8 cellular contexts compared by ENCODE assay signal in the genomic region with DNA sequence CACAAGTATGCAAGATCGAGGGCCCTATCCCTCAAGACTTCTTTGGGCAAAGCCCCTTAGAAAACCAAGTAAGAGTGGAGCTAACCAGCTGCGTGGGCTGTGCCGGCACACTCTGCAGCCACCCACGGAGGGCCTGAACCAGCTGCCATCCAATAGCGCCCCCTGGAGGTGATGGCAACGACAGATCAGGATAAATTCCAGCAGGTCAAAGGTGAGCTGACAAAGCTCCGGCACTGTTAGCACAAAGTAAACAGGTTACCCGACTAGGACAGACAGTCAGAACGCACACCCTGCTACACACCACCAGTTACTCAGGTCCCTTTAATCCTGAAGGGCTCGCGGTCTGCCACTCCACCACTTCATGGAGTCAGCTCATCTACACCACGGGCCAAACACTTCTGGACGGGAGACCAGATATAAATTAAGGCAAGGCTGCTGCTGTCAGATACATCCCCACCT. TPM values are rescaled to one million over a fixed set of nuclear protein-coding genes. Genes with fewer than 3 reads are reported as not detected.
DNase-seq lines count a peak whose midpoint lies in the region; ATAC-seq and TF ChIP-seq lines count a peak whose summit lies in the region.

No MANE protein-coding gene starts in this region.

- intact Hi-C loops in sciatic nerve (cut with DNase I) = no loop called here

- TF ChIP-seq CTCF in cardiac muscle cell (IDR thresholded peaks at IDR 0.05; ENCODE audit: low read depth, low read length) = peak; percentile 81

- peaks cover 19% of the 10 kb centered on the region for H3K36me3 ChIP-seq in cardiac muscle cell

- ATAC-seq in sciatic nerve (peak; percentile 29), HG02884 (IDR thresholded peaks at IDR 0.05; ENCODE audit: unreplicated experiment) (no peak), GM21576 (IDR thresholded peaks at IDR 0.05; ENCODE audit: unreplicated experiment) (no peak)

- H3K9me3 ChIP-seq in cardiac muscle cell (ENCODE audit: low read depth) = no peaks in the 10 kb centered on the region

- DNase-seq in Ammon's horn (ENCODE audit: low spot score) (peak; percentile 46), H4 (ENCODE audit: low spot score) (peak; percentile 39), SHP77 (lab: John Stamatoyannopoulos, UW) (peak; percentile 23 to 39), cardiac muscle cell (ENCODE audit: low read depth in 1 of 2, low spot score in 1 of 2) (peak; percentile 77 to 81), sciatic nerve (ENCODE audit: low spot score) (peak; percentile 74)
- DNase-seq in activated naive CD4-positive, alpha-beta T cell (lab: John Stamatoyannopoulos, UW) = peak; percentile 13 to 54 (median 36)

- no peak overlapping the region for H3K4me3 ChIP-seq in cardiac muscle cell

- no peak overlapping the region for H3K27ac ChIP-seq in cardiac muscle cell

- no peaks in the 10 kb centered on the region for H3K27me3 ChIP-seq in cardiac muscle cell

- peaks cover 8% of the 10 kb centered on the region for H3K4me1 ChIP-seq in cardiac muscle cell (ENCODE audit: low read depth)

RNA-seq across cellular contexts. Expression of gene ZBTB39, which starts 4.9 kb away (rescaled TPM):
- 3.4 and 3.8 TPM in 2 replicates for total RNA-seq in H4 (2014; rRNA removed; shearing (Covaris generic))
- total RNA-seq in cardiac muscle cell = 14.4 and 17.9 TPM in 2 replicates
- polyA plus RNA-seq in cardiac muscle cell = 8.8 and 9.9 TPM in 2 replicates
- total RNA-seq in sciatic nerve = 6.2 TPM

RNA-seq across cellular contexts. Expression of gene TAC3, which starts 14.9 kb away (rescaled TPM):
- not detected in 2 replicates for total RNA-seq in H4 (2014; rRNA removed; shearing (Covaris generic))
- total RNA-seq in cardiac muscle cell (1.4 and 3.5 TPM in 2 replicates), sciatic nerve (not detected)
- 5.7 and 9.9 TPM in 2 replicates for polyA plus RNA-seq in cardiac muscle cell

RNA-seq across cellular contexts. Expression of gene RDH16, which starts 44.1 kb away (rescaled TPM):
- 0.25 TPM in 1 of 2 replicates, not detected in the other for total RNA-seq in H4 (2014; rRNA removed; shearing (Covaris generic))
- 0.95 and 2.6 TPM in 2 replicates for total RNA-seq in cardiac muscle cell
- polyA plus RNA-seq in cardiac muscle cell = 0.92 and 1.1 TPM in 2 replicates
- 1.4 TPM for total RNA-seq in sciatic nerve

RNA-seq across cellular contexts. Expression of gene MYO1A, which starts 48.5 kb away (rescaled TPM):
- total RNA-seq in H4 (2014; rRNA removed; shearing (Covaris generic)) = not detected in 2 replicates
- total RNA-seq in cardiac muscle cell (not detected in 2 replicates), sciatic nerve (0.36 TPM)
- polyA plus RNA-seq in cardiac muscle cell = 1.5 TPM in 1 of 2 replicates, not detected in the other
